In genomic region chr12:77830952-77831351, GRCh38 we compare ENCODE assay signal across 19 cellular contexts. TPM values are rescaled to one million over a fixed set of nuclear protein-coding genes. Genes with fewer than 3 reads are reported as not detected.
DNase-seq lines count a peak whose midpoint lies in the region; ATAC-seq and TF ChIP-seq lines count a peak whose summit lies in the region.
"Had no signal": no experiment of that assay in that cellular context is flagged by ENCODE, and none has a peak within 500 bp of the region (broad histone marks: within the 10 kb centered on the region; RNA-seq: fewer than 3 reads in every experiment).

No MANE protein-coding gene starts in this region.

- H3K4ac ChIP-seq in neuronal stem cell (ENCODE audit: low read length): no peak overlapping the region

- H3K36me3 ChIP-seq in right atrium auricular region (no peaks in the 10 kb centered on the region), gastroesophageal sphincter (no peaks in the 10 kb centered on the region), neuronal stem cell (replicated peaks in 1 of 2; ENCODE audit: control insufficient read depth in 2 of 2, insufficient read depth in 2 of 2, low read length in 2 of 2) (no peaks in the 10 kb centered on the region)
- H3K36me3 ChIP-seq: colonic mucosa had no signal

- no peak overlapping the region for H2BK120ac ChIP-seq in neuronal stem cell (ENCODE audit: low read depth, low read length)

- H3K4me1 ChIP-seq in right atrium auricular region (no peaks in the 10 kb centered on the region), gastroesophageal sphincter (peaks cover 0 to 5% (median 0%) of the 10 kb centered on the region in 3 donors), neuronal stem cell (ENCODE audit: control insufficient read depth in 2 of 2, insufficient read depth in 1 of 2, low read depth in 1 of 2, low read length in 2 of 2) (no peaks in the 10 kb centered on the region)
- H3K4me1 ChIP-seq: colonic mucosa had no signal

- no peak overlapping the region for H2BK5ac ChIP-seq in neuronal stem cell (ENCODE audit: low read length)

- H2AK5ac ChIP-seq in neuronal stem cell (ENCODE audit: low read depth, low read length): no peak overlapping the region

- TF ChIP-seq CTCF in right atrium auricular region (IDR thresholded peaks at IDR 0.05) (peak in 1 of 2 donors; percentile 46), gastroesophageal sphincter (IDR thresholded peaks at IDR 0.05) (no peak), GM10266 (IDR thresholded peaks at IDR 0.05; ENCODE audit: control insufficient read depth, insufficient read depth, low read depth, missing control alignments) (no peak)

- TF ChIP-seq EP300 in gastroesophageal sphincter (IDR thresholded peaks at IDR 0.05): no peak

- no peak overlapping the region for H3K23ac ChIP-seq in neuronal stem cell (ENCODE audit: low read depth, low read length, poor library complexity)

- H3K4me3 ChIP-seq in right atrium auricular region (no peak overlapping the region), gastroesophageal sphincter (peak overlapping the region in 1 of 2 donors; percentile 27), neuronal stem cell (ENCODE audit: low read length in 2 of 2) (no peak overlapping the region)
- H3K4me3 ChIP-seq: colonic mucosa had no signal

- H3K27me3 ChIP-seq in right atrium auricular region (no peaks in the 10 kb centered on the region), gastroesophageal sphincter (no peaks in the 10 kb centered on the region), neuronal stem cell (ENCODE audit: control insufficient read depth in 3 of 3, insufficient read depth in 3 of 3, low read depth in 1 of 3, low read length in 3 of 3) (no peaks in the 10 kb centered on the region)
- H3K27me3 ChIP-seq: colonic mucosa had no signal

- no peak overlapping the region for H2BK15ac ChIP-seq in neuronal stem cell (ENCODE audit: low read length)

- no peak for TF ChIP-seq POLR2A in gastroesophageal sphincter (IDR thresholded peaks at IDR 0.05)

- ATAC-seq in Right ventricle myocardium inferior (peak; percentile 25), gastroesophageal sphincter (no peak)

- H2BK12ac ChIP-seq in neuronal stem cell (ENCODE audit: low read length): no peak overlapping the region

- no peaks in the 10 kb centered on the region for H3K9me3 ChIP-seq in right atrium auricular region
- no peaks in the 10 kb centered on the region for H3K9me3 ChIP-seq in gastroesophageal sphincter
- no peaks in the 10 kb centered on the region for H3K9me3 ChIP-seq in neuronal stem cell (replicated peaks in 1 of 2; ENCODE audit: control insufficient read depth in 2 of 2, insufficient read depth in 1 of 2, low read depth in 1 of 2, low read length in 2 of 2)
- H3K9me3 ChIP-seq: colonic mucosa had no signal

- H4K91ac ChIP-seq in neuronal stem cell (ENCODE audit: low read depth, low read length, poor library complexity): no peak overlapping the region

- no peak overlapping the region for H3K9ac ChIP-seq in neuronal stem cell (ENCODE audit: low read depth, low read length, poor library complexity)

- H3K79me1 ChIP-seq in neuronal stem cell (ENCODE audit: low read depth, low read length): no peaks in the 10 kb centered on the region

- DNase-seq in Right ventricle myocardium inferior (ENCODE audit: missing footprints) (no peak), right atrium auricular region (ENCODE audit: low spot score) (no peak), neuronal stem cell (ENCODE audit: low spot score) (no peak), GM10266 (ENCODE audit: extremely low spot score) (no peak), ureter (ENCODE audit: low spot score) (no peak), foreskin melanocyte (no peak), NCI-H1436 treated with DMSO at 0.1 percent for 48 hours (lab: John Stamatoyannopoulos, UW) (no peak)
- DNase-seq: activated CD4-positive, alpha-beta T cell treated with anti-CD3 and anti-CD28 coated beads for 1 hour; amygdala; C1 segment of cervical spinal cord; colonic mucosa; MV-4-11; NCI-H2081 treated with DMSO at 0.1 percent for 48 hours; NCI-H526 treated with DMSO at 0.1 percent for 48 hours; stimulated activated CD4-positive, alpha-beta T cell treated with anti-CD3 and anti-CD28 coated beads, Interleukin-4, amount 100 ng/mL, for 4 hours; stimulated activated CD8-positive, alpha-beta memory T cell treated with anti-CD3 and anti-CD28 coated beads, Interleukin-4, amount 100 ng/mL, for 48 hours had no signal

- H3K18ac ChIP-seq in neuronal stem cell (ENCODE audit: low read length): no peak overlapping the region

- H4K8ac ChIP-seq in neuronal stem cell (ENCODE audit: low read depth, low read length): no peak overlapping the region

- H3K27ac ChIP-seq in right atrium auricular region (peak overlapping the region in 1 of 2 donors; percentile 55), gastroesophageal sphincter (peak overlapping the region in 3 of 4 donors; percentile 31 to 59 (median 54)), neuronal stem cell (replicated peaks; ENCODE audit: low read length) (no peak overlapping the region)
- H3K27ac ChIP-seq: 22Rv1, colonic mucosa, epithelial cell of prostate had no signal

- intact Hi-C loops in Right ventricle myocardium inferior (cut with DNase I): no loop called here

- H3K4me2 ChIP-seq in neuronal stem cell (ENCODE audit: insufficient read depth, low read length, poor library complexity, severe bottlenecking): no peak overlapping the region

- H3K14ac ChIP-seq in neuronal stem cell (ENCODE audit: low read length): no peak overlapping the region

- peak overlapping the region; percentile 55 for H2AFZ ChIP-seq in neuronal stem cell (ENCODE audit: low read length)

RNA-seq across cellular contexts. Expression of gene NAV3, which starts 0.3 kb away (rescaled TPM):
- 2.6 TPM for total RNA-seq in Right ventricle myocardium inferior
- 1 to 10 TPM; 4.4 to 5.1 TPM for total RNA-seq in right atrium auricular region
- total RNA-seq in gastroesophageal sphincter: 10 to 100 TPM in 1 of 4 donors, 1 to 10 TPM in 3; 4.6 to 10.7 (median 6.6) TPM
- 4.2 TPM for polyA plus RNA-seq in neuronal stem cell (2013, experiment 1 of 2)
- 3.4 TPM for polyA plus RNA-seq in neuronal stem cell (2013, experiment 2 of 2)
- 43.1 TPM for total RNA-seq in ureter
